22 cellular contexts compared by ENCODE assay signal in genomic region chr4:8067274-8067936, GRCh38.
DNase-seq lines count a peak whose midpoint lies in the region; ATAC-seq and TF ChIP-seq lines count a peak whose summit lies in the region.
"Had no signal": no experiment of that assay in that cellular context is flagged by ENCODE, and none has a peak within 500 bp of the region (broad histone marks: within the 10 kb centered on the region; RNA-seq: fewer than 3 reads in every experiment).

No MANE protein-coding gene starts in this region.

- CTCF ChIA-PET in RWPE1 (lab: Yijun Ruan, JAX): no interaction called here

- TF ChIP-seq POLR2A in gastrocnemius medialis (IDR thresholded peaks at IDR 0.05): no peak

- H3K36me3 ChIP-seq in BLaER1 treated with 17β-estradiol and CSF1 and Interleukin-3, amounts not matched to agents 10 nM and 100 nM: peaks cover 0 to 15% (median 9%) of the 10 kb centered on the region in 11 experiments; a peak in 4 of 22 replicates
- no peaks in the 10 kb centered on the region for H3K36me3 ChIP-seq in right atrium auricular region
- H3K36me3 ChIP-seq in gastrocnemius medialis: peaks cover 0 to 28% of the 10 kb centered on the region in 2 donors

- peaks cover 0 to 21% (median 0%) of the 10 kb centered on the region in 11 experiments; a peak in 5 of 22 replicates for H3K27me3 ChIP-seq in BLaER1 treated with 17β-estradiol and CSF1 and Interleukin-3, amounts not matched to agents 10 nM and 100 nM
- no peaks in the 10 kb centered on the region for H3K27me3 ChIP-seq in right atrium auricular region
- no peaks in the 10 kb centered on the region for H3K27me3 ChIP-seq in gastrocnemius medialis

- in situ Hi-C loops in gastrocnemius medialis (cut with MboI; ENCODE audit: low sequenced_read_pairs in 4 of 4): no loop called here

- peak; percentile 88 for ATAC-seq in Right ventricle myocardium superior (ENCODE audit: poor library complexity)
- ATAC-seq in gastrocnemius medialis: peak; percentile 81 to 82
- ATAC-seq in GM18868 (IDR thresholded peaks at IDR 0.05; ENCODE audit: unreplicated experiment): no peak
- ATAC-seq: A549, T-cell had no signal

- H3K9me3 ChIP-seq in BLaER1 treated with 17β-estradiol and CSF1 and Interleukin-3, amounts not matched to agents 10 nM and 100 nM (replicated peaks in 1 of 11): peaks cover 31 to 45% (median 40%) of the 10 kb centered on the region in 11 experiments
- H3K9me3 ChIP-seq in right atrium auricular region (peaks cover 0 to 16% of the 10 kb centered on the region in 2 donors), gastrocnemius medialis (no peaks in the 10 kb centered on the region)

- POLR2A ChIA-PET in RWPE1 (lab: Yijun Ruan, JAX; ENCODE audit: low non-redundant PET): no interaction called here

- intact Hi-C loops in Right ventricle myocardium superior (cut with DNase I): no loop called here
- intact Hi-C loops in gastrocnemius medialis (cut with DNase I; ENCODE audit: low total_unique reads): loop anchor here (2.0 kb wide), 1 partner anchor 33 kb away; no protein-coding TSS in a partner anchor

- DNase-seq in Right ventricle myocardium superior: peak; percentile 44
- DNase-seq in right atrium auricular region (ENCODE audit: low spot score): peak; percentile 63
- peak; percentile 94 to 96 for DNase-seq in gastrocnemius medialis
- DNase-seq in effector CD4-positive, alpha-beta T cell: no peak
- DNase-seq in RWPE1 (ENCODE audit: low spot score): no peak
- DNase-seq: DMS153, DND-41, GM23248, H9, MM.1S, NCI-H1436, NCI-H187 treated with DMSO at 0.1 percent for 48 hours, NCI-H2171 treated with DMSO at 0.1 percent for 48 hours, NCI-H345, NCI-H524, NCI-H748 treated with DMSO at 0.1 percent for 48 hours, SHP77, T-cell had no signal

- peaks cover 0 to 5% (median 0%) of the 10 kb centered on the region in 11 experiments; a peak in 2 of 22 replicates for H4K20me1 ChIP-seq in BLaER1 treated with 17β-estradiol and CSF1 and Interleukin-3, amounts not matched to agents 10 nM and 100 nM

- H3K4me1 ChIP-seq in BLaER1 treated with 17β-estradiol and CSF1 and Interleukin-3, amounts not matched to agents 10 nM and 100 nM: peaks cover 9 to 55% (median 49%) of the 10 kb centered on the region in 10 experiments
- H3K4me1 ChIP-seq in right atrium auricular region (peaks cover 0 to 9% of the 10 kb centered on the region in 2 donors), gastrocnemius medialis (peaks cover 29 to 37% of the 10 kb centered on the region in 2 donors)
- H3K4me1 ChIP-seq: A549 had no signal

- H3K9ac ChIP-seq in BLaER1 treated with 17β-estradiol and CSF1 and Interleukin-3, amounts not matched to agents 10 nM and 100 nM: no peak overlapping the region
- H3K9ac ChIP-seq: GM23248, KMS-11 had no signal

- no peak overlapping the region for H3K4me3 ChIP-seq in BLaER1 treated with 17β-estradiol and CSF1 and Interleukin-3, amounts not matched to agents 10 nM and 100 nM
- H3K4me3 ChIP-seq in right atrium auricular region (no peak overlapping the region), gastrocnemius medialis (no peak overlapping the region)
- H3K4me3 ChIP-seq: A549, GM23248 had no signal

- H3K4me2 ChIP-seq in BLaER1 treated with 17β-estradiol and CSF1 and Interleukin-3, amounts not matched to agents 10 nM and 100 nM: peak overlapping the region in 9 of 11 experiments; percentile 43 to 88 (median 79); a peak in 16 of 22 replicates
- H3K4me2 ChIP-seq: A549, KMS-11 had no signal

- peak overlapping the region in 4 of 11 experiments; percentile 36 to 57 (median 52); a peak in 4 of 22 replicates for H3K27ac ChIP-seq in BLaER1 treated with 17β-estradiol and CSF1 and Interleukin-3, amounts not matched to agents 10 nM and 100 nM
- peak overlapping the region; percentile 66 to 70 for H3K27ac ChIP-seq in right atrium auricular region
- H3K27ac ChIP-seq in gastrocnemius medialis: peak overlapping the region; percentile 89 to 95 (median 92)
- no peak overlapping the region for H3K27ac ChIP-seq in RWPE1
- H3K27ac ChIP-seq: A549, GM23248, KMS-11 had no signal

- TF ChIP-seq CTCF in right atrium auricular region (IDR thresholded peaks at IDR 0.05) (no peak), gastrocnemius medialis (IDR thresholded peaks at IDR 0.05 in 4 of 5, conservative IDR thresholded peaks at IDR 0.05 in 1 of 5) (peak in 1 of 5 experiments; percentile 4), RWPE1 (conservative IDR thresholded peaks at IDR 0.05; ENCODE audit: low read depth) (no peak)

Comparison
In these comparisons a context has a peak if more than half of its experiments do, and no peak if none do; other contexts are left out.
1. DNase-seq: peak in Right ventricle myocardium superior (single experiment), right atrium auricular region (single experiment) and gastrocnemius medialis (2 of 2); none in effector CD4-positive, alpha-beta T cell (single experiment) and RWPE1 (single experiment).